13 cellular contexts compared by ENCODE assay signal in the genomic region with DNA sequence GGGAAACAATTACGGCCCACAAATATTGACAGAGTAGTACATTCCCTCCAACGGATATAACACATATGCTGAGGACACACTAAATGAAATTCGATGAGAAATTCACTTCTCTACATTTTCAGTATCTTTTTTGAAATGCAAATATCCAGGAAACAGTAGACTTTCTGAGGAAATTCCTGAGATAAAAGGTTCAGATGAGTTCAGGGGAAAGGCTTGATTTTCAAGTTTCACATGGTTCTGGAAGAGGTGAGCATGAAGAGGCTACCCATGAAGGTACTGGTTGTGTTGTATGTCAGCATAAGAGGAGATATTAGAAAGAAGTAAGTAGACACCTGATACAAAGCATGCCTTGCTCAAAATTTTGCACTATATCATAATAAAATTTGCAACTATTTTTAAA.
"Had no signal": no experiment of that assay in that cellular context is flagged by ENCODE, and none has a peak within 500 bp of the region (broad histone marks: within the 10 kb centered on the region; RNA-seq: fewer than 3 reads in every experiment).

No MANE protein-coding gene starts in this region.

- H3K27ac Mint-ChIP-seq: activated naive CD4-positive, alpha-beta T cell treated with anti-CD3 and anti-CD28 coated beads for 36 hours; nephron; stimulated activated naive B cell treated with anti-CD40 and anti-IgM and Interleukin-4, amounts not matched to agents 10 μg/mL and 1 μg/mL and 100 μg/mL, for 72 hours; T-cell had no signal

- H3K27me3 ChIP-seq: colonic mucosa, right lobe of liver had no signal

- H3K4me1 ChIP-seq: colonic mucosa, psoas muscle, right lobe of liver had no signal

- H3K36me3 Mint-ChIP-seq: stimulated activated naive B cell treated with anti-CD40 and anti-IgM and Interleukin-4, amounts not matched to agents 10 μg/mL and 1 μg/mL and 100 μg/mL, for 72 hours; T-cell; type B pancreatic cell had no signal

- ATAC-seq: psoas muscle; stimulated activated naive B cell treated with anti-CD40 and anti-IgM and Interleukin-4, amounts not matched to agents 10 μg/mL and 1 μg/mL and 100 μg/mL, for 72 hours; T-cell had no signal

- H3K4me3 ChIP-seq: colonic mucosa, psoas muscle, right lobe of liver had no signal

- H3K9me3 Mint-ChIP-seq: activated naive CD4-positive, alpha-beta T cell treated with anti-CD3 and anti-CD28 coated beads for 36 hours; nephron; T-cell had no signal

- H3K36me3 ChIP-seq: colonic mucosa, right lobe of liver had no signal

- DNase-seq: activated CD4-positive, alpha-beta T cell treated with anti-CD3 and anti-CD28 coated beads for 48 hours; activated naive CD4-positive, alpha-beta T cell treated with anti-CD3 and anti-CD28 coated beads for 36 hours; caudate nucleus; colonic mucosa; effector memory CD4-positive, alpha-beta T cell; psoas muscle; right lobe of liver; stimulated activated CD4-positive, alpha-beta T cell treated with anti-CD3 and anti-CD28 coated beads, Interleukin-2, amount 100 ng/mL, for 24 hours; stimulated activated naive B cell treated with anti-CD40 and anti-IgM and Interleukin-4, amounts not matched to agents 10 μg/mL and 1 μg/mL and 100 μg/mL, for 72 hours; substantia nigra; T-cell had no signal

- H3K27ac ChIP-seq: colonic mucosa, psoas muscle had no signal

- H3K9me3 ChIP-seq: colonic mucosa, psoas muscle, right lobe of liver had no signal

- H3K4me3 Mint-ChIP-seq: activated naive CD4-positive, alpha-beta T cell treated with anti-CD3 and anti-CD28 coated beads for 36 hours; nephron; stimulated activated naive B cell treated with anti-CD40 and anti-IgM and Interleukin-4, amounts not matched to agents 10 μg/mL and 1 μg/mL and 100 μg/mL, for 72 hours; T-cell; type B pancreatic cell had no signal

- H3K27me3 Mint-ChIP-seq: type B pancreatic cell had no signal
